16 cellular contexts compared by ENCODE assay signal in genomic region chr15:29242466-29243242, GRCh38. TPM values are rescaled to one million over a fixed set of nuclear protein-coding genes. Genes with fewer than 3 reads are reported as not detected.
A peak's percentile ranks its signal among the peaks of the same experiment; 100 is the strongest.
DNase-seq lines count a peak whose midpoint lies in the region; ATAC-seq and TF ChIP-seq lines count a peak whose summit lies in the region.
"Had no signal": no experiment of that assay in that cellular context is flagged by ENCODE, and none has a peak within 500 bp of the region (broad histone marks: within the 10 kb centered on the region; RNA-seq: fewer than 3 reads in every experiment).

No MANE protein-coding gene starts in this region.

- TF ChIP-seq POLR2A in IMR-90 (IDR thresholded peaks at IDR 0.05; ENCODE audit: low read depth, low read length) = no peak

- dilution Hi-C loops in IMR-90 (cut with HindIII; ENCODE audit: low sequenced_read_pairs, unreplicated experiment) = no loop called here

- no peak overlapping the region for H3K27ac ChIP-seq in IMR-90 (ENCODE audit: insufficient read depth, low read length)
- H3K27ac ChIP-seq: SJSA1 had no signal

- no peak for TF ChIP-seq RAD21 in IMR-90 (IDR thresholded peaks at IDR 0.05; ENCODE audit: low read length)

- whole genome bisulfite sequencing in IMR-90 (ENCODE audit: extremely low coverage in 2 of 2, insufficient read length in 1 of 2), 2 experiments = 57% methylated on average over 4 of the region's 16 CpGs; no CpG with 5 or more reads in 1 of the 2 experiments

- no TSS peak for BruUV-seq in IMR-90 (replicated peaks; lab: Mats Ljungman, UMichigan)

- ATAC-seq in IMR-90 (ENCODE audit: low read depth) (peak; percentile 56; the same call in 1 of the 2 replicates), GM18519 (IDR thresholded peaks at IDR 0.05; ENCODE audit: low FRiP score, unreplicated experiment) (no peak)
- ATAC-seq: right cardiac atrium had no signal

- no peak overlapping the region for H4K5ac ChIP-seq in IMR-90 (ENCODE audit: low read depth, low read length)

- H3K4me1 ChIP-seq in IMR-90 (ENCODE audit: control insufficient read depth, insufficient read depth, low read length) = no peaks in the 10 kb centered on the region
- H3K4me1 ChIP-seq: SJSA1 had no signal

- no peak overlapping the region for H3K9ac ChIP-seq in IMR-90 (ENCODE audit: low read depth, low read length)

- no peaks in the 10 kb centered on the region for H3K36me3 ChIP-seq in IMR-90 (ENCODE audit: control insufficient read depth, insufficient read depth, low read length)
- H3K36me3 ChIP-seq: SJSA1 had no signal

- H3K23ac ChIP-seq in IMR-90 (ENCODE audit: low read depth, low read length) = no peak overlapping the region

- H2BK15ac ChIP-seq in IMR-90 (ENCODE audit: low read depth, low read length) = no peak overlapping the region

- no peak overlapping the region for H3K14ac ChIP-seq in IMR-90 (replicated peaks; ENCODE audit: low read depth, low read length)

- no peak overlapping the region for H3K4me3 ChIP-seq in IMR-90 (ENCODE audit: insufficient read depth, low read depth, low read length)
- H3K4me3 ChIP-seq: SJSA1 had no signal

- no peak overlapping the region for H3K18ac ChIP-seq in IMR-90 (ENCODE audit: low read depth, low read length)

- H4K20me1 ChIP-seq in IMR-90 (ENCODE audit: insufficient read depth, low read length) = no peaks in the 10 kb centered on the region

- H3K56ac ChIP-seq in IMR-90 (ENCODE audit: extremely low read depth, insufficient read depth, low read length) = no peak overlapping the region

- in situ Hi-C loops in IMR-90 (cut with MboI; ENCODE audit: low sequenced_read_pairs) = no loop called here

- H4K8ac ChIP-seq in IMR-90 (ENCODE audit: low read depth in 2 of 2, low read length in 2 of 2) = no peak overlapping the region

- peak; percentile 40 for DNase-seq in AG20443 (ENCODE audit: low spot score)
- peak; percentile 19 for DNase-seq in IMR-90
- DNase-seq in cerebellum (ENCODE audit: low spot score) = peak; percentile 39
- DNase-seq in myocyte (ENCODE audit: low read depth) = peak; percentile 12
- DNase-seq in NCI-H1930 (lab: John Stamatoyannopoulos, UW) = no peak
- DNase-seq in NCI-H1417 (lab: John Stamatoyannopoulos, UW) = no peak
- no peak for DNase-seq in activated CD8-positive, alpha-beta memory T cell treated with anti-CD3 and anti-CD28 coated beads, Interleukin-2, amount 50 U/mL, for 48 hours
- DNase-seq: activated CD4-positive, alpha-beta T cell treated with anti-CD3 and anti-CD28 coated beads for 4 hours; activated naive CD4-positive, alpha-beta T cell treated with Interleukin-2 at 50 U/mL for 16 hours; activated T-cell treated with anti-CD3 and anti-CD28 coated beads for 4 hours; cortex of kidney; MV-4-11; right cardiac atrium; stimulated activated CD4-positive, alpha-beta T cell treated with anti-CD3 and anti-CD28 coated beads, Interleukin-1b, Interleukin-23, amount 100 ng/mL, for 48 hours had no signal

- no peak overlapping the region for H3K4me2 ChIP-seq in IMR-90 (ENCODE audit: low read depth, low read length)

- H3K27me3 ChIP-seq in IMR-90 (ENCODE audit: control insufficient read depth, insufficient read depth, low read length) = peaks cover 3% of the 10 kb centered on the region

- no peak overlapping the region for H2AK5ac ChIP-seq in IMR-90 (ENCODE audit: low read depth, low read length)

- H2BK120ac ChIP-seq in IMR-90 (ENCODE audit: low read depth, low read length) = no peak overlapping the region

- no peaks in the 10 kb centered on the region for H3K9me3 ChIP-seq in IMR-90 (ENCODE audit: control insufficient read depth, insufficient read depth, low read length)
- H3K9me3 ChIP-seq: SJSA1 had no signal

- H3K79me1 ChIP-seq in IMR-90 (ENCODE audit: low read depth in 1 of 2, low read length in 2 of 2) = no peaks in the 10 kb centered on the region

- H2AFZ ChIP-seq in IMR-90 (replicated peaks; ENCODE audit: low read length, poor library complexity) = peak overlapping the region; percentile 8

- no peak overlapping the region for H4K91ac ChIP-seq in IMR-90 (ENCODE audit: insufficient read depth, low read depth, low read length)

- no peaks in the 10 kb centered on the region for H3K9me1 ChIP-seq in IMR-90 (ENCODE audit: insufficient read depth, low read length)

- no peak for TF ChIP-seq CTCF in IMR-90 (conservative IDR thresholded peaks at IDR 0.05; ENCODE audit: low read depth, low read length)

- intact Hi-C loops in IMR-90 (cut with micrococcal nuclease) = no loop called here

- POLR2A ChIA-PET in IMR-90 (lab: Charles Lee; ENCODE audit: unreplicated experiment) = no interaction called here

- H2BK5ac ChIP-seq in IMR-90 (ENCODE audit: low read depth, low read length, poor library complexity, severe bottlenecking) = no peak overlapping the region

- H2BK20ac ChIP-seq in IMR-90 (ENCODE audit: low read depth, low read length) = no peak overlapping the region

- no peak overlapping the region for H3K4ac ChIP-seq in IMR-90 (ENCODE audit: low read depth, low read length)

- H2AK9ac ChIP-seq in IMR-90 (replicated peaks; ENCODE audit: low read depth, low read length, poor library complexity) = peak overlapping the region; percentile 42

- CTCF ChIA-PET in IMR-90 (lab: Yijun Ruan, JAX) = no interaction called here

TF ChIP-seq in IMR-90, 13 proteins besides CTCF, POLR2A, EP300 and RAD21:
- TF ChIP-seq BHLHE40 (IDR thresholded peaks at IDR 0.05; ENCODE audit: low read depth, low read length) (no peak), MAZ (IDR thresholded peaks at IDR 0.05; ENCODE audit: borderline replicate concordance, low read depth, low read length) (no peak), MAFK (IDR thresholded peaks at IDR 0.05; ENCODE audit: low read depth, low read length) (no peak), MXI1 (IDR thresholded peaks at IDR 0.05; ENCODE audit: borderline replicate concordance, low read depth, low read length) (peak; percentile 66; the same call in 1 of the 2 replicates)
- TF ChIP-seq, protein P1, sequence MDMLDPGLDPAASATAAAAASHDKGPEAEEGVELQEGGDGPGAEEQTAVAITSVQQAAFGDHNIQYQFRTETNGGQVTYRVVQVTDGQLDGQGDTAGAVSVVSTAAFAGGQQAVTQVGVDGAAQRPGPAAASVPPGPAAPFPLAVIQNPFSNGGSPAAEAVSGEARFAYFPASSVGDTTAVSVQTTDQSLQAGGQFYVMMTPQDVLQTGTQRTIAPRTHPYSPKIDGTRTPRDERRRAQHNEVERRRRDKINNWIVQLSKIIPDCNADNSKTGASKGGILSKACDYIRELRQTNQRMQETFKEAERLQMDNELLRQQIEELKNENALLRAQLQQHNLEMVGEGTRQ (IDR thresholded peaks at IDR 0.05; ENCODE audit: low read depth, low read length) = no peak
TF ChIP-seq in IMR-90: peak in this region for 1.

RNA-seq across cellular contexts. Expression of gene NSMCE3, which starts 27.0 kb away (rescaled TPM):
- total RNA-seq in IMR-90 (2012; rRNA removed) (6.3 and 7.5 TPM in 2 replicates), cerebellum (8.2 TPM), myocyte (11.2 and 12.7 TPM in 2 replicates)
- polyA plus RNA-seq in IMR-90 (2012; rRNA removed) = 5.1 and 6.2 TPM in 2 replicates
- polyA plus RNA-seq in IMR-90 (2012; cell fraction: cytosol; rRNA removed) = 4.3 and 6.0 TPM in 2 replicates
- 1.4 and 2.6 TPM in 2 replicates for polyA plus RNA-seq in IMR-90 (2012; cell fraction: nucleus; rRNA removed; ENCODE audit: low replicate concordance)
- 7.5 TPM for polyA plus RNA-seq in myocyte (2012)

Comparison
In these comparisons a context has a peak if more than half of its experiments do, and no peak if none do; other contexts are left out.
1. DNase-seq: peak in AG20443 (single experiment), IMR-90 (single experiment), cerebellum (single experiment) and myocyte (single experiment); none in NCI-H1930 (0 of 2), NCI-H1417 (0 of 3) and activated CD8-positive, alpha-beta memory T cell treated with anti-CD3 and anti-CD28 coated beads, Interleukin-2, amount 50 U/mL, for 48 hours (single experiment).